Comparison of ENCODE assay signal across 22 cellular contexts in the genomic region with DNA sequence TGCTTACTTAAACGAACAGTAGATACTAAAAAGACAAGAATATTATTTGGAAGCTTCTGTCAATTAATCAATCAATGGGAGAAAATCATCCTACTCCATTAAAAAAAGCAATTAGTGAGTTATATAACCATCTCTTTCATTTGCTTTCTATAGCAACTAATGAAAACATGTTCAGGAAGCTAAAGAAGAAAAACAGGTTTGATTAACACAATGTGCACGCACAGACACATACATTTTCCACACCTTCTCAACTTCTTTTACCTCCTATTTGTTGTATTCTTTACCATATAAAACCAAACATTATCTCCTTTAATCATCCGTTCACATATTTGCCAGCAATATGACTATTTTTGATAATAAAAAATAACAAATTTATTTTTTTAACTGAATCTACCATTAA.
"Had no signal": no experiment of that assay in that cellular context is flagged by ENCODE, and none has a peak within 500 bp of the region (broad histone marks: within the 10 kb centered on the region; RNA-seq: fewer than 3 reads in every experiment).

No MANE protein-coding gene starts in this region.

- H3K9me3 Mint-ChIP-seq: naive B cell, nephron had no signal

- H3K4me1 Mint-ChIP-seq: naive B cell, nephron had no signal

- H3K9me3 ChIP-seq: gastrocnemius medialis, heart right ventricle, left lung, lower lobe of right lung, pancreas, tibial artery, upper lobe of left lung, vagina had no signal

- H3K4me3 Mint-ChIP-seq: naive B cell, nephron had no signal

- DNase-seq: effector memory CD4-positive, alpha-beta T cell; gastrocnemius medialis; heart right ventricle; hypothalamus; left lung; lower lobe of right lung; mesenchymal stem cell; midbrain; naive B cell; occipital lobe; pancreas; right cardiac atrium; stimulated activated CD4-positive, alpha-beta T cell treated with anti-CD3 and anti-CD28 coated beads, Interleukin-2, amount 100 ng/mL, for 48 hours; stimulated activated naive CD4-positive, alpha-beta T cell treated with Interleukin-2 at 50 U/mL for 16 hours; tibial artery; upper lobe of left lung had no signal

- H3K27ac Mint-ChIP-seq: naive B cell, nephron, progenitor cell of endocrine pancreas had no signal

- FAIRE-seq: endometrium, islet of Langerhans, pancreas had no signal

- H3K36me3 ChIP-seq: pancreas, vagina had no signal

- H3K27ac ChIP-seq: left lung, lower lobe of right lung, pancreas, upper lobe of left lung, vagina had no signal

- H3K4me1 ChIP-seq: left lung, lower lobe of right lung, pancreas, upper lobe of left lung had no signal

- H3K4me3 ChIP-seq: gastrocnemius medialis, heart right ventricle, left lung, lower lobe of right lung, pancreas, smooth muscle cell, tibial artery, upper lobe of left lung, vagina had no signal

- H3K27me3 Mint-ChIP-seq: naive B cell, progenitor cell of endocrine pancreas had no signal
